25 cellular contexts compared by ENCODE assay signal in genomic region chr1:226607821-226608220, GRCh38. TPM values are rescaled to one million over a fixed set of nuclear protein-coding genes. Genes with fewer than 3 reads are reported as not detected.
"Had no signal": no experiment of that assay in that cellular context is flagged by ENCODE, and none has a peak within 500 bp of the region (broad histone marks: within the 10 kb centered on the region; RNA-seq: fewer than 3 reads in every experiment).

No MANE protein-coding gene starts in this region.

- ATAC-seq: activated CD4-positive, alpha-beta T cell treated with anti-CD3 and anti-CD28 coated beads for 36 hours; activated T-helper 17 cell treated with anti-CD3 and anti-CD28 coated beads, Interleukin-2, amount 50 U/mL, for 72 hours; PC-3 had no signal

- DNase-seq: activated CD4-positive, alpha-beta memory T cell treated with anti-CD3 and anti-CD28 coated beads, Interleukin-2, amount 10 ng/mL, durations not matched to agents 7 days and 5 days; activated CD4-positive, alpha-beta T cell treated with anti-CD3 and anti-CD28 coated beads for 36 hours; activated CD4-positive, alpha-beta T cell treated with anti-CD3 and anti-CD28 coated beads, Interleukin-2, amount 50 U/mL, for 1 hour; activated CD4-positive, CD25-positive, alpha-beta regulatory T cell; activated naive CD4-positive, alpha-beta T cell; activated T-cell treated with anti-CD3 and anti-CD28 coated beads for 4 hours; amygdala; Kasumi-1; KBM-7; NCI-H1105 treated with DMSO at 0.1 percent for 48 hours; NCI-H1436 treated with DMSO at 0.1 percent for 48 hours; NCI-H187; NCI-H2081; NCI-H446; NCI-H524; PC-3; SHP77 treated with DMSO at 0.1 percent for 48 hours had no signal

- H3K27me3 Mint-ChIP-seq: activated CD4-positive, alpha-beta memory T cell treated with anti-CD3 and anti-CD28 coated beads, Interleukin-2, amount 10 ng/mL, durations not matched to agents 7 days and 5 days; activated CD4-positive, alpha-beta T cell treated with anti-CD3 and anti-CD28 coated beads for 36 hours; activated T-helper 17 cell treated with anti-CD3 and anti-CD28 coated beads, Interleukin-2, amount 50 U/mL, for 72 hours had no signal

- H3K9me3 Mint-ChIP-seq: activated CD4-positive, alpha-beta memory T cell treated with anti-CD3 and anti-CD28 coated beads, Interleukin-2, amount 10 ng/mL, durations not matched to agents 7 days and 5 days; activated naive CD4-positive, alpha-beta T cell treated with anti-CD3 and anti-CD28 coated beads, Interleukin-2, amount 50 U/mL, for 24 hours; activated T-helper 17 cell treated with anti-CD3 and anti-CD28 coated beads, Interleukin-2, amount 50 U/mL, for 72 hours; brain had no signal

- FAIRE-seq: astrocyte, RCC 7860 had no signal

- H3K36me3 Mint-ChIP-seq: activated naive CD4-positive, alpha-beta T cell treated with anti-CD3 and anti-CD28 coated beads, Interleukin-2, amount 50 U/mL, for 24 hours; brain had no signal

- H3K4me3 Mint-ChIP-seq: activated CD4-positive, alpha-beta memory T cell treated with anti-CD3 and anti-CD28 coated beads, Interleukin-2, amount 10 ng/mL, durations not matched to agents 7 days and 5 days; activated CD4-positive, alpha-beta T cell treated with anti-CD3 and anti-CD28 coated beads for 36 hours; activated naive CD4-positive, alpha-beta T cell treated with anti-CD3 and anti-CD28 coated beads, Interleukin-2, amount 50 U/mL, for 24 hours; activated T-helper 17 cell treated with anti-CD3 and anti-CD28 coated beads, Interleukin-2, amount 50 U/mL, for 72 hours; brain had no signal

- H3K27ac Mint-ChIP-seq: activated CD4-positive, alpha-beta memory T cell treated with anti-CD3 and anti-CD28 coated beads, Interleukin-2, amount 10 ng/mL, durations not matched to agents 7 days and 5 days; activated CD4-positive, alpha-beta T cell treated with anti-CD3 and anti-CD28 coated beads for 36 hours; activated naive CD4-positive, alpha-beta T cell treated with anti-CD3 and anti-CD28 coated beads, Interleukin-2, amount 50 U/mL, for 24 hours; activated T-helper 17 cell treated with anti-CD3 and anti-CD28 coated beads, Interleukin-2, amount 50 U/mL, for 72 hours had no signal

- H3K27ac ChIP-seq: VCaP had no signal

- H3K4me1 Mint-ChIP-seq: activated CD4-positive, alpha-beta memory T cell treated with anti-CD3 and anti-CD28 coated beads, Interleukin-2, amount 10 ng/mL, durations not matched to agents 7 days and 5 days; activated CD4-positive, alpha-beta T cell treated with anti-CD3 and anti-CD28 coated beads for 36 hours; activated naive CD4-positive, alpha-beta T cell treated with anti-CD3 and anti-CD28 coated beads, Interleukin-2, amount 50 U/mL, for 24 hours; activated T-helper 17 cell treated with anti-CD3 and anti-CD28 coated beads, Interleukin-2, amount 50 U/mL, for 72 hours had no signal

RNA-seq across cellular contexts. Expression of gene STUM, which starts 59.3 kb away (rescaled TPM):
- total RNA-seq: activated CD4-positive, alpha-beta memory T cell treated with anti-CD3 and anti-CD28 coated beads, Interleukin-2, amount 10 ng/mL, durations not matched to agents 7 days and 5 days; activated CD4-positive, alpha-beta T cell treated with anti-CD3 and anti-CD28 coated beads for 36 hours; activated CD8-positive, alpha-beta memory T cell treated with anti-CD3 and anti-CD28 coated beads for 36 hours; activated T-helper 17 cell treated with anti-CD3 and anti-CD28 coated beads, Interleukin-2, amount 50 U/mL, for 72 hours; astrocyte; T-helper 2 cell treated with Interferon-gamma antibody and Interleukin-4, amounts not matched to agents 100 ng/mL and 5 ng/mL, for 36 hours had no signal
